Comparison of ENCODE assay signal across 1 cellular context in genomic region chr19:12141405-12141736, GRCh38.
TF ChIP-seq lines count a peak whose summit lies in the region.

No MANE protein-coding gene starts in this region.

TF ChIP-seq in IMR-90, 13 proteins besides CTCF, POLR2A, EP300 and RAD21:
- no peak for TF ChIP-seq RCOR1 (IDR thresholded peaks at IDR 0.05; ENCODE audit: insufficient replicate concordance, low read length)
- TF ChIP-seq RFX5 (IDR thresholded peaks at IDR 0.05; ENCODE audit: low read depth, low read length), result no peak
- TF ChIP-seq ELK1 (IDR thresholded peaks at IDR 0.05; ENCODE audit: borderline replicate concordance, low read depth, low read length), result no peak
- no peak for TF ChIP-seq MAFK (IDR thresholded peaks at IDR 0.05; ENCODE audit: low read depth, low read length)
- TF ChIP-seq BHLHE40 (IDR thresholded peaks at IDR 0.05; ENCODE audit: low read depth, low read length), result no peak
- TF ChIP-seq FOS (IDR thresholded peaks at IDR 0.05; ENCODE audit: low read depth, low read length), result no peak
- TF ChIP-seq CHD1 (IDR thresholded peaks at IDR 0.05; ENCODE audit: low read depth, low read length), result no peak
- no peak for TF ChIP-seq MAZ (IDR thresholded peaks at IDR 0.05; ENCODE audit: borderline replicate concordance, low read depth, low read length)
- TF ChIP-seq USF2 (IDR thresholded peaks at IDR 0.05; ENCODE audit: low read depth, low read length), result no peak
- TF ChIP-seq CEBPB (IDR thresholded peaks at IDR 0.05; ENCODE audit: low read depth, low read length), result no peak
- no peak for TF ChIP-seq SMC3 (IDR thresholded peaks at IDR 0.05; ENCODE audit: low read depth, low read length)
- no peak for TF ChIP-seq NFE2L2 (IDR thresholded peaks at IDR 0.05; ENCODE audit: low read depth, low read length)
